Comparison of ENCODE assay signal across 8 cellular contexts in the genomic region with DNA sequence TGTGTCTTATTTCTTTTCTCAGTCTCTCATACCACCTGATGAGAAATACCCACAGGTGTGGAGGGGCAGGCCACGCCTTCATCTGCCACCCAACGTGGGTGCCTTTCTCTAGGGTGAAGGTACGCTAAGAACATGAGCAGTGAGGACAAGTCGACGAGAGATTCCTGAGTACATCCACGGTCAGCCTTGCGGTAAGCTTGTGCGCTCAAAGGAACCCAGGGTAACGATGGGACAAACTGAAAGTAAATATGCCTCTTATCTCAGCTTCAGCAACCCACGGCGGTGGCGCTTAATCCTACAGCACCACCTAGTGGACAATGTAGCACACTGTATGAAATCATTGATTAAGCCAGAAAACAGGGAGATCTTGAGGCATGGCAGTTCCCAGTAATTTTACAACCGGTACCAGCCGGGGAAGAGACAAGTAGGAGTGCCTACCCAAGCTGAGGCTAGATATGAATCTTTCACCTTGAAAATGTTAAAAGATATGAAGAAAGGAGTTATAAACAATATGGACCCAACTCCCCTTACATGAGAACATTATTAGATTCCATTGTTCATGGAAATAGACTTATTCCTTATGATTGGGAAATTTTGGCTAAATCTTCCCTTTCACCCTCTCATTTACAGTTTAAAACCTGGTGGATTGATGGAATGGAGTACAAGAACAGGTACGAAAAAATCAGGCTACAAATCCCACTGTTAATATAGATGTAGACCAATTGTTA.
DNase-seq lines count a peak whose midpoint lies in the region; ATAC-seq and TF ChIP-seq lines count a peak whose summit lies in the region.

No MANE protein-coding gene starts in this region.

- peak; percentile 75 for DNase-seq in GDM1 (lab: John Stamatoyannopoulos, UW)
- peak; percentile 67 to 74 for DNase-seq in activated T-cell treated with anti-CD3 and anti-CD28 coated beads, Interleukin-2, amount 50 U/mL, for 72 hours
- peak; percentile 2 for DNase-seq in fibroblast of the conjunctiva (ENCODE audit: low read depth)
- DNase-seq in nucleus accumbens (lab: John Stamatoyannopoulos, UW) = peak in 44 of 56 donors; percentile 2 to 72 (median 32)
- DNase-seq in substantia nigra (lab: John Stamatoyannopoulos, UW) = peak in 40 of 49 donors; percentile 1 to 74 (median 38)

- H3K36me3 Mint-ChIP-seq in activated T-cell treated with anti-CD3 and anti-CD28 coated beads, Interleukin-2, amount 50 U/mL, for 72 hours (ENCODE audit: insufficient read depth in 2 of 2) = peaks cover 0 to 2% of the 10 kb centered on the region in 2 donors

- H2AFZ ChIP-seq in OCI-LY1 (ENCODE audit: low read length) = no peak overlapping the region

- no peaks in the 10 kb centered on the region for H3K9me2 ChIP-seq in OCI-LY1 (ENCODE audit: low read depth, low read length)

- peaks cover 0 to 3% of the 10 kb centered on the region in 2 donors for H3K9me3 Mint-ChIP-seq in activated T-cell treated with anti-CD3 and anti-CD28 coated beads, Interleukin-2, amount 50 U/mL, for 72 hours

- H3K27ac ChIP-seq in OCI-LY1 (ENCODE audit: low read depth, low read length, poor library complexity, severe bottlenecking) (peak overlapping the region; percentile 21), substantia nigra (ENCODE audit: low read depth, low read length, poor library complexity, severe bottlenecking) (peak overlapping the region; percentile 50)

- H3K4me1 Mint-ChIP-seq in activated T-cell treated with anti-CD3 and anti-CD28 coated beads, Interleukin-2, amount 50 U/mL, for 72 hours (ENCODE audit: low read depth) = peaks cover 14% of the 10 kb centered on the region

- peak; percentile 62; the same call in 1 of the 2 replicates for TF ChIP-seq CTCF in OCI-LY1 (IDR thresholded peaks at IDR 0.05; ENCODE audit: low read length)

- ATAC-seq in HG03432 (IDR thresholded peaks at IDR 0.05; ENCODE audit: unreplicated experiment) (peak; percentile 54), HG02970 (IDR thresholded peaks at IDR 0.05; ENCODE audit: low FRiP score, unreplicated experiment) (no peak)
- ATAC-seq in activated T-cell treated with anti-CD3 and anti-CD28 coated beads, Interleukin-2, amount 50 U/mL, for 72 hours (replicated peaks in 1 of 2) = peak; percentile 96 to 97

- no peaks in the 10 kb centered on the region for H3K9me3 ChIP-seq in OCI-LY1 (ENCODE audit: low read length)

- no peaks in the 10 kb centered on the region for H3K27me3 Mint-ChIP-seq in activated T-cell treated with anti-CD3 and anti-CD28 coated beads, Interleukin-2, amount 50 U/mL, for 72 hours (ENCODE audit: low read depth)

- peak overlapping the region; percentile 37; the same call in 1 of the 2 replicates for H3K9ac ChIP-seq in OCI-LY1 (ENCODE audit: low read length)

- H3K27me3 ChIP-seq in OCI-LY1 (ENCODE audit: insufficient read depth, low read length) = no peaks in the 10 kb centered on the region

- peak overlapping the region; percentile 82 to 85 for H3K4me3 Mint-ChIP-seq in activated T-cell treated with anti-CD3 and anti-CD28 coated beads, Interleukin-2, amount 50 U/mL, for 72 hours

- H3F3A ChIP-seq in OCI-LY1 (ENCODE audit: insufficient read depth, low read length) = no peaks in the 10 kb centered on the region

- H3K4me2 ChIP-seq in OCI-LY1 (ENCODE audit: low read length) = peak overlapping the region; percentile 80

- no peaks in the 10 kb centered on the region for H3K79me2 ChIP-seq in OCI-LY1 (ENCODE audit: insufficient read depth, low read length)

- no peaks in the 10 kb centered on the region for H4K20me1 ChIP-seq in OCI-LY1 (ENCODE audit: insufficient read depth, low read length)

- no peaks in the 10 kb centered on the region; the same call in 1 of the 2 replicates for H3K36me3 ChIP-seq in OCI-LY1 (ENCODE audit: insufficient read depth, low read length)

- H3K4me3 ChIP-seq in OCI-LY1 (ENCODE audit: low read depth, low read length, poor library complexity, severe bottlenecking) = peak overlapping the region; percentile 56

- H3K4me1 ChIP-seq in OCI-LY1 (ENCODE audit: insufficient read depth, low read length, severe bottlenecking) = peaks cover 10% of the 10 kb centered on the region

- peak overlapping the region; percentile 42 for H3K27ac Mint-ChIP-seq in activated T-cell treated with anti-CD3 and anti-CD28 coated beads, Interleukin-2, amount 50 U/mL, for 72 hours

Comparison
In these comparisons a context has a peak if more than half of its experiments do, and no peak if none do; other contexts are left out.
1. DNase-seq: peak in every context shown above with its lines; median percentile 75 in GDM1; 70 in activated T-cell treated with anti-CD3 and anti-CD28 coated beads, Interleukin-2, amount 50 U/mL, for 72 hours; 38 in substantia nigra; 32 in nucleus accumbens; 2 in fibroblast of the conjunctiva.